In genomic region chr15:94580186-94580585, GRCh38 we compare ENCODE assay signal across 18 cellular contexts.
DNase-seq lines count a peak whose midpoint lies in the region; ATAC-seq, FAIRE-seq and TF ChIP-seq lines count a peak whose summit lies in the region.
"Had no signal": no experiment of that assay in that cellular context is flagged by ENCODE, and none has a peak within 500 bp of the region (broad histone marks: within the 10 kb centered on the region; RNA-seq: fewer than 3 reads in every experiment).

No MANE protein-coding gene starts in this region.

- FAIRE-seq in HepG2 (lab: Jason Lieb, UNC), result no peak
- FAIRE-seq: A204.1, D721Med, G401.6, GM12891, GM19239, H54 had no signal

- POLR2A ChIA-PET in HepG2 (lab: Yijun Ruan, JAX), result no interaction called here

- H4K20me1 ChIP-seq in HepG2 (ENCODE audit: insufficient read depth, low read length), result no peaks in the 10 kb centered on the region

- H3K9ac ChIP-seq in liver (ENCODE audit: low read depth in 1 of 2, low read length in 2 of 2), result no peak overlapping the region
- no peak overlapping the region for H3K9ac ChIP-seq in HepG2 (ENCODE audit: insufficient read depth, low read depth, low read length)
- H3K9ac ChIP-seq: GM23248 had no signal

- CTCF ChIA-PET in HepG2 (lab: Yijun Ruan, JAX; ENCODE audit: low intra/inter-chr PET ratio, low total read pairs), result no interaction called here

- H2AFZ ChIP-seq in HepG2 (ENCODE audit: low read length), result no peak overlapping the region
- H2AFZ ChIP-seq: GM23248 had no signal

- WGBS in liver, result 22% methylated on average over 8 of the region's 8 CpGs
- WGBS in HepG2 (ENCODE audit: low lambda C conversion rate), result 0% methylated on average over 3 of the region's 8 CpGs

- H3K4me2 ChIP-seq in HepG2 (ENCODE audit: low read depth, low read length), result no peak overlapping the region

- DNase-seq in HepG2 (ENCODE audit: low spot score) (no peak), left lobe of liver (ENCODE audit: low spot score) (peak; percentile 74), retina (peak; percentile 61), NCI-H748 treated with DMSO at 0.1 percent for 48 hours (lab: John Stamatoyannopoulos, UW) (no peak)
- DNase-seq: ACHN; Caco-2; CD4-positive, alpha-beta T cell; GM23248; HCEC 1CT had no signal

- H3K4me3 ChIP-seq in liver (ENCODE audit: low read depth in 1 of 3, low read length in 3 of 3) (no peak overlapping the region), HepG2 (replicated peaks in 1 of 3; ENCODE audit: insufficient read depth in 1 of 3, low read depth in 2 of 3, low read length in 3 of 3) (no peak overlapping the region)
- H3K4me3 ChIP-seq: GM23248 had no signal

- H3K4me1 ChIP-seq in liver (ENCODE audit: control insufficient read depth in 4 of 4, insufficient read depth in 4 of 4, low read length in 3 of 4), result no peaks in the 10 kb centered on the region
- H3K4me1 ChIP-seq in HepG2 (ENCODE audit: insufficient read depth, low read length), result no peaks in the 10 kb centered on the region
- H3K4me1 ChIP-seq: Caco-2 had no signal

- BruUV-seq in HepG2 (replicated peaks; lab: Mats Ljungman, UMichigan), result no TSS peak

- H3K36me3 ChIP-seq in liver (ENCODE audit: control insufficient read depth in 4 of 4, insufficient read depth in 3 of 4, low read depth in 1 of 4, low read length in 3 of 4) (no peaks in the 10 kb centered on the region), HepG2 (replicated peaks in 1 of 2; ENCODE audit: control insufficient read depth in 1 of 2, insufficient read depth in 2 of 2, low read length in 2 of 2) (no peaks in the 10 kb centered on the region)

- TF ChIP-seq POLR2A in HepG2 (IDR thresholded peaks at IDR 0.05; ENCODE audit: insufficient read depth in 1 of 2, low read depth in 2 of 2, low read length in 2 of 2), result no peak

- TF ChIP-seq CTCF in liver (IDR thresholded peaks at IDR 0.05; ENCODE audit: low read depth, low read length, missing input control) (no peak), HepG2 (CRISPR knock-in tag; IDR thresholded peaks at IDR 0.05) (no peak)

- peaks cover 0 to 3% (median 0%) of the 10 kb centered on the region in 4 donors for H3K27me3 ChIP-seq in liver (ENCODE audit: control insufficient read depth in 4 of 4, insufficient read depth in 4 of 4, low read length in 3 of 4)
- H3K27me3 ChIP-seq in HepG2 (ENCODE audit: control insufficient read depth in 1 of 2, insufficient read depth in 2 of 2, low read length in 2 of 2), result no peaks in the 10 kb centered on the region

- ATAC-seq in HepG2 (no peak), left lobe of liver (peak; percentile 85), HG02642 (IDR thresholded peaks at IDR 0.05; ENCODE audit: poor library complexity, unreplicated experiment) (no peak)

- H3K9me3 ChIP-seq in liver (ENCODE audit: control insufficient read depth in 4 of 4, low read length in 3 of 4), result no peaks in the 10 kb centered on the region
- H3K9me3 ChIP-seq in HepG2 (ENCODE audit: low read length), result no peaks in the 10 kb centered on the region
- H3K9me3 ChIP-seq: Caco-2 had no signal

- no peak for TF ChIP-seq RAD21 in liver (IDR thresholded peaks at IDR 0.05)
- TF ChIP-seq RAD21 in HepG2 (CRISPR knock-in tag; IDR thresholded peaks at IDR 0.05), result no peak

- in situ Hi-C loops in HepG2 (cut with HindIII; ENCODE audit: extremely low pct_ligation_motif_present, low pct_unique_long_range_greater_than_20kb), result no loop called here

- TF ChIP-seq EP300 in HepG2 (IDR thresholded peaks at IDR 0.05; ENCODE audit: low read depth in 2 of 2, low read length in 2 of 2) (no peak), HepG2 (CRISPR knock-in tag; IDR thresholded peaks at IDR 0.05; ENCODE audit: borderline replicate concordance) (no peak)

- H3K27ac ChIP-seq in liver (ENCODE audit: low read depth in 1 of 2, low read length in 2 of 2) (no peak overlapping the region), HepG2 (ENCODE audit: extremely low read length, insufficient read depth, low read length) (no peak overlapping the region)
- H3K27ac ChIP-seq: C4-2B, GM23248 had no signal

- intact Hi-C loops in HepG2 (cut with micrococcal nuclease; ENCODE audit: unreplicated experiment), result no loop called here

- H3K79me2 ChIP-seq in HepG2 (ENCODE audit: insufficient read depth, low read length), result no peaks in the 10 kb centered on the region

TF ChIP-seq in liver, 16 proteins besides CTCF, POLR2A, EP300 and RAD21:
- TF ChIP-seq FOXA1 (IDR thresholded peaks at IDR 0.05), result no peak
- peak; percentile 90 for TF ChIP-seq NR2F2 (IDR thresholded peaks at IDR 0.05)

TF ChIP-seq in HepG2, 621 proteins besides CTCF, POLR2A, EP300 and RAD21:
- TF ChIP-seq ZNF260 (CRISPR knock-in tag; IDR thresholded peaks at IDR 0.05; ENCODE audit: borderline replicate concordance, low read depth), result no peak
- TF ChIP-seq HMGA1 (CRISPR knock-in tag; conservative IDR thresholded peaks at IDR 0.05), result no peak
- TF ChIP-seq ARNT2 (CRISPR knock-in tag; IDR thresholded peaks at IDR 0.05; ENCODE audit: low read depth), result no peak
- TF ChIP-seq, protein P1, sequence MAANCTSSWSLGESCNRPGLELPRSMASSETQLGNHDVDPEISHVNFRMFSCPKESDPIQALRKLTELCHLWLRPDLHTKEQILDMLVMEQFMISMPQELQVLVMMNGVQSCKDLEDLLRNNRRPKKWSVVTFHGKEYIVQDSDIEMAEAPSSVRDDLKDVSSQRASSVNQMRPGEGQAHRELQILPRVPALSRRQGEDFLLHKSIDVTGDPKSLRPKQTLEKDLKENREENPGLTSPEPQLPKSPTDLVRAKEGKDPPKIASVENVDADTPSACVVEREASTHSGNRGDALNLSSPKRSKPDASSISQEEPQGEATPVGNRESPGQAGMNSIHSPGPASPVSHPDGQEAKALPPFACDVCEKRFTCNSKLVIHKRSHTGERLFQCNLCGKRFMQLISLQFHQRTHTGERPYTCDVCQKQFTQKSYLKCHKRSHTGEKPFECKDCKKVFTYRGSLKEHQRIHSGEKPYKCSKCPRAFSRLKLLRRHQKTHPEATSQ (CRISPR knock-in tag; IDR thresholded peaks at IDR 0.05; ENCODE audit: borderline replicate concordance), result no peak
- TF ChIP-seq KLF16 (CRISPR knock-in tag; IDR thresholded peaks at IDR 0.05), result no peak
- no peak for TF ChIP-seq ZNF724P (CRISPR knock-in tag; IDR thresholded peaks at IDR 0.05; ENCODE audit: borderline replicate concordance)
- no peak for TF ChIP-seq CBFB (CRISPR knock-in tag; IDR thresholded peaks at IDR 0.05)
- no peak for TF ChIP-seq IRF2 (CRISPR knock-in tag; IDR thresholded peaks at IDR 0.05)
- TF ChIP-seq, protein P2, sequence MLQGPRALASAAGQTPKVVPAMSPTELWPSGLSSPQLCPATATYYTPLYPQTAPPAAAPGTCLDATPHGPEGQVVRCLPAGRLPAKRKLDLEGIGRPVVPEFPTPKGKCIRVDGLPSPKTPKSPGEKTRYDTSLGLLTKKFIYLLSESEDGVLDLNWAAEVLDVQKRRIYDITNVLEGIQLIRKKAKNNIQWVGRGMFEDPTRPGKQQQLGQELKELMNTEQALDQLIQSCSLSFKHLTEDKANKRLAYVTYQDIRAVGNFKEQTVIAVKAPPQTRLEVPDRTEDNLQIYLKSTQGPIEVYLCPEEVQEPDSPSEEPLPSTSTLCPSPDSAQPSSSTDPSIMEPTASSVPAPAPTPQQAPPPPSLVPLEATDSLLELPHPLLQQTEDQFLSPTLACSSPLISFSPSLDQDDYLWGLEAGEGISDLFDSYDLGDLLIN (CRISPR knock-in tag; IDR thresholded peaks at IDR 0.05; ENCODE audit: borderline replicate concordance), result no peak
- TF ChIP-seq CENPT (CRISPR knock-in tag; IDR thresholded peaks at IDR 0.05; ENCODE audit: low read depth), result no peak
- TF ChIP-seq TEAD2 (CRISPR knock-in tag; IDR thresholded peaks at IDR 0.05), result no peak
- TF ChIP-seq ZNF343 (CRISPR knock-in tag; IDR thresholded peaks at IDR 0.05), result no peak
- no peak for TF ChIP-seq ZNF629 (CRISPR knock-in tag; conservative IDR thresholded peaks at IDR 0.05)
- TF ChIP-seq ZNF446 (CRISPR knock-in tag; IDR thresholded peaks at IDR 0.05), result no peak
- TF ChIP-seq KDM2A (CRISPR knock-in tag; IDR thresholded peaks at IDR 0.05; ENCODE audit: borderline replicate concordance, low read depth), result no peak
- no peak for TF ChIP-seq ZNF101 (CRISPR knock-in tag; IDR thresholded peaks at IDR 0.05; ENCODE audit: borderline replicate concordance, low read depth)
- no peak for TF ChIP-seq NFYB (CRISPR knock-in tag; IDR thresholded peaks at IDR 0.05)

Comparison
In these comparisons a context has a peak if more than half of its experiments do, and no peak if none do; other contexts are left out.
1. DNase-seq: peak in left lobe of liver (single experiment) and retina (single experiment); none in HepG2 (single experiment) and NCI-H748 treated with DMSO at 0.1 percent for 48 hours (single experiment).